ENCODE assay signal across 8 cellular contexts in genomic region chr6:158232445-158233213, GRCh38.
A peak's percentile ranks its signal among the peaks of the same experiment; 100 is the strongest.
DNase-seq lines count a peak whose midpoint lies in the region; ATAC-seq, FAIRE-seq and TF ChIP-seq lines count a peak whose summit lies in the region.

No MANE protein-coding gene starts in this region.

- H3K4me3 ChIP-seq in SU-DHL-6 (ENCODE audit: insufficient read depth, low read length, poor library complexity, severe bottlenecking): peak overlapping the region; percentile 69
- peak overlapping the region; percentile 64 to 85 for H3K4me3 ChIP-seq in right atrium auricular region

- no peaks in the 10 kb centered on the region for H3K9me2 ChIP-seq in SU-DHL-6 (replicated peaks; ENCODE audit: insufficient read depth, low read length)

- peaks cover 0 to 20% of the 10 kb centered on the region in 2 donors for H3K4me1 ChIP-seq in right atrium auricular region

- H3K9me3 ChIP-seq in SU-DHL-6 (ENCODE audit: insufficient read depth, low read length) (no peaks in the 10 kb centered on the region), right atrium auricular region (no peaks in the 10 kb centered on the region)

- FAIRE-seq in H54 (lab: Jason Lieb, UNC): no peak

- intact Hi-C loops in posterior vena cava (cut with DNase I): no loop called here

- DNase-seq in DMS53 treated with DMSO at 0.1 percent for 48 hours (lab: John Stamatoyannopoulos, UW; ENCODE audit: unreplicated experiment) (peak; percentile 31), H54 (ENCODE audit: insufficient read length, low spot score) (peak; percentile 56), M059J (ENCODE audit: low read depth) (peak; percentile 79), right atrium auricular region (ENCODE audit: low spot score) (peak; percentile 64), posterior vena cava (ENCODE audit: low spot score) (peak; percentile 83)

- peak overlapping the region; percentile 69 for H3K9ac ChIP-seq in SU-DHL-6 (ENCODE audit: low read length)

- peak overlapping the region; percentile 80 for H3K4me2 ChIP-seq in SU-DHL-6 (ENCODE audit: low read depth, low read length, poor library complexity, severe bottlenecking)

- peaks cover 26% of the 10 kb centered on the region; the same call in 1 of the 2 replicates for H3F3A ChIP-seq in SU-DHL-6 (ENCODE audit: insufficient read depth)

- H2AFZ ChIP-seq in SU-DHL-6 (ENCODE audit: low read depth, low read length, severe bottlenecking): peak overlapping the region; percentile 1

- H3K27me3 ChIP-seq in SU-DHL-6 (ENCODE audit: low read length): no peaks in the 10 kb centered on the region
- no peaks in the 10 kb centered on the region for H3K27me3 ChIP-seq in right atrium auricular region

- no peak for TF ChIP-seq CTCF in SU-DHL-6 (IDR thresholded peaks at IDR 0.05; ENCODE audit: insufficient read depth, low read length, poor library complexity, severe bottlenecking)
- no peak for TF ChIP-seq CTCF in right atrium auricular region (IDR thresholded peaks at IDR 0.05)

- H3K36me3 ChIP-seq in SU-DHL-6 (ENCODE audit: low read length) (no peaks in the 10 kb centered on the region), right atrium auricular region (no peaks in the 10 kb centered on the region)

- H3K27ac ChIP-seq in SU-DHL-6 (ENCODE audit: low read depth, low read length) (peak overlapping the region; percentile 35), angular gyrus (ENCODE audit: low read depth, low read length) (peak overlapping the region; percentile 52), right atrium auricular region (peak overlapping the region; percentile 67 to 83)

- TF ChIP-seq POLR2A in H54 (IDR thresholded peaks at IDR 0.05; ENCODE audit: low read depth, low read length): no peak

- ATAC-seq in GM18858 (IDR thresholded peaks at IDR 0.05; ENCODE audit: unreplicated experiment): no peak

- peaks cover 6% of the 10 kb centered on the region; the same call in 1 of the 2 replicates for H4K20me1 ChIP-seq in SU-DHL-6 (ENCODE audit: low read depth, low read length)

- peaks cover 51% of the 10 kb centered on the region for H3K79me2 ChIP-seq in SU-DHL-6 (ENCODE audit: insufficient read depth, low read length)

Comparison
In these comparisons a context has a peak if more than half of its experiments do, and no peak if none do; other contexts are left out.
1. DNase-seq: peak in every context shown above with its lines; median percentile 83 in posterior vena cava; 79 in M059J; 64 in right atrium auricular region; 56 in H54; 31 in DMS53 treated with DMSO at 0.1 percent for 48 hours.